ENCODE assay signal across 1 cellular context in genomic region chr19:42522262-42522661, GRCh38. TPM values are rescaled to one million over a fixed set of nuclear protein-coding genes. Genes with fewer than 3 reads are reported as not detected.
"Had no signal": no experiment of that assay in that cellular context is flagged by ENCODE, and none has a peak within 500 bp of the region (broad histone marks: within the 10 kb centered on the region; RNA-seq: fewer than 3 reads in every experiment).

No MANE protein-coding gene starts in this region.

RNA-seq across cellular contexts. Expression of gene CEACAM1, which starts 6.0 kb away (rescaled TPM):
- total RNA-seq: SJCRH30 had no signal
